8 cellular contexts compared by ENCODE assay signal in genomic region chr17:17680477-17681186, GRCh38. TPM values are rescaled to one million over a fixed set of nuclear protein-coding genes. Genes with fewer than 3 reads are reported as not detected.
A peak's percentile ranks its signal among the peaks of the same experiment; 100 is the strongest.
DNase-seq lines count a peak whose midpoint lies in the region; ATAC-seq lines count a peak whose summit lies in the region.

No MANE protein-coding gene starts in this region.

- H3K27me3 ChIP-seq in stomach smooth muscle (ENCODE audit: control insufficient read depth in 1 of 2, insufficient read depth in 2 of 2, low read length in 2 of 2) = no peaks in the 10 kb centered on the region

- peak overlapping the region; percentile 34 to 42 for H3K9ac ChIP-seq in stomach smooth muscle (ENCODE audit: low read length in 2 of 2)

- H3K36me3 Mint-ChIP-seq in activated CD4-positive, alpha-beta T cell treated with anti-CD3 and anti-CD28 coated beads, Interleukin-2, amount 10 ng/mL, durations not matched to agents 24 days and 14 days (ENCODE audit: low read depth) = peaks cover 5% of the 10 kb centered on the region
- no peaks in the 10 kb centered on the region for H3K36me3 Mint-ChIP-seq in activated CD4-positive, alpha-beta memory T cell treated with anti-CD3 and anti-CD28 coated beads, Interleukin-2, amount 10 ng/mL, durations not matched to agents 7 days and 5 days (ENCODE audit: low read depth)
- no peaks in the 10 kb centered on the region for H3K36me3 Mint-ChIP-seq in immature natural killer cell

- POLR2A ChIA-PET in activated CD4-positive, alpha-beta memory T cell treated with anti-CD3 and anti-CD28 coated beads, Interleukin-2, amount 10 ng/mL, durations not matched to agents 7 days and 5 days (lab: Charles Lee) = interaction anchor here (1.8 kb wide), 1 partner anchor 140 kb away, joined by 4 read pairs; no protein-coding TSS in a partner anchor

- CTCF ChIA-PET in activated CD4-positive, alpha-beta memory T cell treated with anti-CD3 and anti-CD28 coated beads, Interleukin-2, amount 10 ng/mL, durations not matched to agents 7 days and 5 days (lab: Charles Lee) = interaction anchor here (0.7 to 2.8 kb wide), 7 partner anchors 8 to 244 kb away, joined by 3 to 18 read pairs (median 5); no protein-coding TSS in a partner anchor

- peak overlapping the region; percentile 24 for H3K4me3 Mint-ChIP-seq in activated CD4-positive, alpha-beta T cell treated with anti-CD3 and anti-CD28 coated beads, Interleukin-2, amount 10 ng/mL, durations not matched to agents 24 days and 14 days
- peak overlapping the region; percentile 59 for H3K4me3 Mint-ChIP-seq in activated CD4-positive, alpha-beta memory T cell treated with anti-CD3 and anti-CD28 coated beads, Interleukin-2, amount 10 ng/mL, durations not matched to agents 7 days and 5 days
- H3K4me3 Mint-ChIP-seq in immature natural killer cell = peak overlapping the region; percentile 44 to 76 (median 70)

- H3K27me3 Mint-ChIP-seq in activated CD4-positive, alpha-beta T cell treated with anti-CD3 and anti-CD28 coated beads, Interleukin-2, amount 10 ng/mL, durations not matched to agents 24 days and 14 days = peaks cover 12% of the 10 kb centered on the region
- H3K27me3 Mint-ChIP-seq in activated CD4-positive, alpha-beta memory T cell treated with anti-CD3 and anti-CD28 coated beads, Interleukin-2, amount 10 ng/mL, durations not matched to agents 7 days and 5 days = peaks cover 7% of the 10 kb centered on the region
- H3K27me3 Mint-ChIP-seq in immature natural killer cell (ENCODE audit: low read depth in 3 of 3) = peaks cover 6 to 17% (median 16%) of the 10 kb centered on the region in 3 donors

- intact Hi-C loops in activated CD4-positive, alpha-beta T cell treated with anti-CD3 and anti-CD28 coated beads, Interleukin-2, amount 10 ng/mL, durations not matched to agents 24 days and 14 days (cut with micrococcal nuclease) = loop anchor here (1.0 to 10.0 kb wide), 5 partner anchors 42 to 292 kb away; partner anchors contain the start of genes DRC3 and TOM1L2

- H3K27ac ChIP-seq in stomach smooth muscle (ENCODE audit: low read length) = peak overlapping the region; percentile 46

- H3K4me1 Mint-ChIP-seq in activated CD4-positive, alpha-beta T cell treated with anti-CD3 and anti-CD28 coated beads, Interleukin-2, amount 10 ng/mL, durations not matched to agents 24 days and 14 days = peaks cover 28% of the 10 kb centered on the region
- peaks cover 39% of the 10 kb centered on the region for H3K4me1 Mint-ChIP-seq in activated CD4-positive, alpha-beta memory T cell treated with anti-CD3 and anti-CD28 coated beads, Interleukin-2, amount 10 ng/mL, durations not matched to agents 7 days and 5 days
- peaks cover 37 to 52% of the 10 kb centered on the region in 2 donors for H3K4me1 Mint-ChIP-seq in immature natural killer cell

- H3K9me3 ChIP-seq in stomach smooth muscle (ENCODE audit: control insufficient read depth in 2 of 2, low read length in 2 of 2) = no peaks in the 10 kb centered on the region

- no peaks in the 10 kb centered on the region for H3K9me3 Mint-ChIP-seq in activated CD4-positive, alpha-beta T cell treated with anti-CD3 and anti-CD28 coated beads, Interleukin-2, amount 10 ng/mL, durations not matched to agents 24 days and 14 days
- H3K9me3 Mint-ChIP-seq in activated CD4-positive, alpha-beta memory T cell treated with anti-CD3 and anti-CD28 coated beads, Interleukin-2, amount 10 ng/mL, durations not matched to agents 7 days and 5 days = no peaks in the 10 kb centered on the region
- no peaks in the 10 kb centered on the region for H3K9me3 Mint-ChIP-seq in immature natural killer cell

- no peaks in the 10 kb centered on the region for H3K36me3 ChIP-seq in stomach smooth muscle (ENCODE audit: control insufficient read depth in 2 of 2, insufficient read depth in 2 of 2, low read length in 2 of 2)

- no peak for ATAC-seq in HG03469 (IDR thresholded peaks at IDR 0.05; ENCODE audit: unreplicated experiment)

- H3K4me3 ChIP-seq in stomach smooth muscle (ENCODE audit: low read length in 2 of 2) = peak overlapping the region; percentile 56 to 78

- H3K27ac Mint-ChIP-seq in activated CD4-positive, alpha-beta T cell treated with anti-CD3 and anti-CD28 coated beads, Interleukin-2, amount 10 ng/mL, durations not matched to agents 24 days and 14 days = peak overlapping the region; percentile 26
- peak overlapping the region; percentile 7 for H3K27ac Mint-ChIP-seq in activated CD4-positive, alpha-beta memory T cell treated with anti-CD3 and anti-CD28 coated beads, Interleukin-2, amount 10 ng/mL, durations not matched to agents 7 days and 5 days
- H3K27ac Mint-ChIP-seq in immature natural killer cell = peak overlapping the region; percentile 43 to 85 (median 66)

- peaks cover 26% of the 10 kb centered on the region for H3K4me1 ChIP-seq in stomach smooth muscle (ENCODE audit: control insufficient read depth, insufficient read depth, low read length)

- DNase-seq in activated CD4-positive, alpha-beta T cell treated with anti-CD3 and anti-CD28 coated beads, Interleukin-2, amount 10 ng/mL, durations not matched to agents 24 days and 14 days = no peak
- DNase-seq in activated CD4-positive, alpha-beta T cell treated with anti-CD3 and anti-CD28 coated beads, Interleukin-2, amount 50 U/mL, for 1 hour = no peak
- no peak for DNase-seq in activated CD4-positive, alpha-beta memory T cell treated with anti-CD3 and anti-CD28 coated beads, Interleukin-2, amount 10 ng/mL, durations not matched to agents 7 days and 5 days
- no peak for DNase-seq in immature natural killer cell
- DNase-seq in NCI-H526 (lab: John Stamatoyannopoulos, UW) = no peak
- no peak for DNase-seq in dedifferentiated amniotic fluid mesenchymal stem cell (ENCODE audit: extremely low spot score)

RNA-seq across cellular contexts. Expression of gene RAI1, which starts 0.6 kb away (rescaled TPM):
- 30.1 and 34.5 TPM in 2 replicates for total RNA-seq in activated CD4-positive, alpha-beta T cell treated with anti-CD3 and anti-CD28 coated beads, Interleukin-2, amount 10 ng/mL, durations not matched to agents 24 days and 14 days
- 10 to 100 TPM; 16.7 TPM for total RNA-seq in activated CD4-positive, alpha-beta memory T cell treated with anti-CD3 and anti-CD28 coated beads, Interleukin-2, amount 10 ng/mL, durations not matched to agents 7 days and 5 days
- polyA plus RNA-seq in immature natural killer cell = 1 to 10 TPM; 1.5 to 6.2 (median 2.0) TPM

Comparison
In these comparisons a context has a peak if more than half of its experiments do, and no peak if none do; other contexts are left out.
1. H3K27ac Mint-ChIP-seq: peak in every context shown above with its lines; median percentile 66 in immature natural killer cell; 26 in activated CD4-positive, alpha-beta T cell treated with anti-CD3 and anti-CD28 coated beads, Interleukin-2, amount 10 ng/mL, durations not matched to agents 24 days and 14 days; 7 in activated CD4-positive, alpha-beta memory T cell treated with anti-CD3 and anti-CD28 coated beads, Interleukin-2, amount 10 ng/mL, durations not matched to agents 7 days and 5 days.